Comparison of ENCODE assay signal across 12 cellular contexts in the genomic region with DNA sequence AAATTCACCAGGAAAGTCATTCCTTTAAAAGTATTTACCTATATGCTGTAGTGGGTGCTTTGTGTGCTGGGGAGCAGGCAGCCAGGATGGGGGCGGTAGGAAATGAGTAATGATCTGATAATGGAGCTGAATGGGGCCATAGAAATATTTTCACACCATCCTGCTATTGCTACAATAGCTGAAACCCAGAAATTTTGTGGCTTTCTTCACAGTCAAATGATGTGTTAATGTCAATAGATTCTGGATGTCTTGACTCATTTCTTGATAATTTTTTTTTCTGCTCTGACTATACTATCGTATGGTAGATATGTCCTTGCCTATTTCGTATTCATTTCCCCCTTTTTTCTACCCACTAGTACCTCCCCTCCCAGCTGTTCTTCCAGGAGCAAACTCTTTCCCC. TPM values are rescaled to one million over a fixed set of nuclear protein-coding genes. Genes with fewer than 3 reads are reported as not detected.
DNase-seq lines count a peak whose midpoint lies in the region; ATAC-seq and TF ChIP-seq lines count a peak whose summit lies in the region.
"Had no signal": no experiment of that assay in that cellular context is flagged by ENCODE, and none has a peak within 500 bp of the region (broad histone marks: within the 10 kb centered on the region; RNA-seq: fewer than 3 reads in every experiment).

No MANE protein-coding gene starts in this region.

- H3K27me3 Mint-ChIP-seq in activated naive CD8-positive, alpha-beta T cell treated with anti-CD3 and anti-CD28 coated beads, Interleukin-2, amount 50 U/mL, for 24 hours: no peaks in the 10 kb centered on the region
- no peaks in the 10 kb centered on the region for H3K27me3 Mint-ChIP-seq in activated naive CD8-positive, alpha-beta T cell treated with anti-CD3 and anti-CD28 coated beads for 36 hours
- no peaks in the 10 kb centered on the region for H3K27me3 Mint-ChIP-seq in stimulated activated memory B cell treated with anti-CD40 and anti-IgM and Interleukin-4, amounts not matched to agents 10 μg/mL and 1 μg/mL and 100 μg/mL, for 72 hours
- H3K27me3 Mint-ChIP-seq: activated naive CD8-positive, alpha-beta T cell treated with anti-CD3 and anti-CD28 coated beads, Interleukin-2, amount 10 ng/mL, durations not matched to agents 7 days and 5 days had no signal

- peaks cover 3% of the 10 kb centered on the region for H3K9me3 Mint-ChIP-seq in activated naive CD8-positive, alpha-beta T cell treated with anti-CD3 and anti-CD28 coated beads, Interleukin-2, amount 50 U/mL, for 24 hours
- H3K9me3 Mint-ChIP-seq in activated naive CD8-positive, alpha-beta T cell treated with anti-CD3 and anti-CD28 coated beads for 36 hours: no peaks in the 10 kb centered on the region
- H3K9me3 Mint-ChIP-seq in stimulated activated memory B cell treated with anti-CD40 and anti-IgM and Interleukin-4, amounts not matched to agents 10 μg/mL and 1 μg/mL and 100 μg/mL, for 72 hours: no peaks in the 10 kb centered on the region
- H3K9me3 Mint-ChIP-seq: activated naive CD8-positive, alpha-beta T cell treated with anti-CD3 and anti-CD28 coated beads, Interleukin-2, amount 10 ng/mL, durations not matched to agents 7 days and 5 days had no signal

- H3K4me3 Mint-ChIP-seq in activated naive CD8-positive, alpha-beta T cell treated with anti-CD3 and anti-CD28 coated beads, Interleukin-2, amount 50 U/mL, for 24 hours: no peak overlapping the region
- no peak overlapping the region for H3K4me3 Mint-ChIP-seq in activated naive CD8-positive, alpha-beta T cell treated with anti-CD3 and anti-CD28 coated beads for 36 hours
- no peak overlapping the region for H3K4me3 Mint-ChIP-seq in stimulated activated memory B cell treated with anti-CD40 and anti-IgM and Interleukin-4, amounts not matched to agents 10 μg/mL and 1 μg/mL and 100 μg/mL, for 72 hours
- H3K4me3 Mint-ChIP-seq: activated naive CD8-positive, alpha-beta T cell treated with anti-CD3 and anti-CD28 coated beads, Interleukin-2, amount 10 ng/mL, durations not matched to agents 7 days and 5 days had no signal

- in situ Hi-C loops in transverse colon (cut with MboI; ENCODE audit: low pct_ligation_motif_present in 1 of 4, low pct_unique_long_range_greater_than_20kb in 1 of 4, low sequenced_read_pairs in 3 of 4): loop anchor here in 2 of 4 donors (25.0 kb wide), 1 partner anchor 1344 kb away; no protein-coding TSS in a partner anchor

- no peaks in the 10 kb centered on the region for H3K27me3 ChIP-seq in transverse colon

- no peak for DNase-seq in activated naive CD8-positive, alpha-beta T cell treated with anti-CD3 and anti-CD28 coated beads, Interleukin-2, amount 50 U/mL, for 24 hours
- DNase-seq in activated naive CD8-positive, alpha-beta T cell treated with anti-CD3 and anti-CD28 coated beads for 36 hours: no peak
- DNase-seq in transverse colon (no peak), anterior cingulate cortex (lab: John Stamatoyannopoulos, UW) (no peak), cerebellar nuclear complex (lab: John Stamatoyannopoulos, UW) (no peak)
- DNase-seq: activated naive CD8-positive, alpha-beta T cell treated with anti-CD3 and anti-CD28 coated beads, Interleukin-2, amount 10 ng/mL, durations not matched to agents 7 days and 5 days; left ventricle myocardium superior; retina had no signal

- no peak for TF ChIP-seq POLR2A in transverse colon (IDR thresholded peaks at IDR 0.05)

- no peak for TF ChIP-seq CTCF in transverse colon (IDR thresholded peaks at IDR 0.05)

- ATAC-seq in activated naive CD8-positive, alpha-beta T cell treated with anti-CD3 and anti-CD28 coated beads, Interleukin-2, amount 50 U/mL, for 24 hours: peak; percentile 59
- ATAC-seq in GM21786 (IDR thresholded peaks at IDR 0.05; ENCODE audit: unreplicated experiment) (peak; percentile 74), HG03378 (IDR thresholded peaks at IDR 0.05; ENCODE audit: unreplicated experiment) (peak; percentile 87)
- peak; percentile 34 for ATAC-seq in stimulated activated memory B cell treated with anti-CD40 and anti-IgM and Interleukin-4, amounts not matched to agents 10 μg/mL and 1 μg/mL and 100 μg/mL, for 72 hours
- ATAC-seq: left ventricle myocardium superior had no signal

- H3K36me3 Mint-ChIP-seq in activated naive CD8-positive, alpha-beta T cell treated with anti-CD3 and anti-CD28 coated beads, Interleukin-2, amount 50 U/mL, for 24 hours (ENCODE audit: low read depth): no peaks in the 10 kb centered on the region
- no peaks in the 10 kb centered on the region for H3K36me3 Mint-ChIP-seq in activated naive CD8-positive, alpha-beta T cell treated with anti-CD3 and anti-CD28 coated beads for 36 hours
- no peaks in the 10 kb centered on the region for H3K36me3 Mint-ChIP-seq in stimulated activated memory B cell treated with anti-CD40 and anti-IgM and Interleukin-4, amounts not matched to agents 10 μg/mL and 1 μg/mL and 100 μg/mL, for 72 hours
- H3K36me3 Mint-ChIP-seq: activated naive CD8-positive, alpha-beta T cell treated with anti-CD3 and anti-CD28 coated beads, Interleukin-2, amount 10 ng/mL, durations not matched to agents 7 days and 5 days had no signal

- H3K36me3 ChIP-seq in transverse colon: no peaks in the 10 kb centered on the region

- no peak overlapping the region for H3K4me3 ChIP-seq in transverse colon

- H3K4me1 Mint-ChIP-seq in activated naive CD8-positive, alpha-beta T cell treated with anti-CD3 and anti-CD28 coated beads, Interleukin-2, amount 50 U/mL, for 24 hours: peaks cover 3% of the 10 kb centered on the region
- H3K4me1 Mint-ChIP-seq in activated naive CD8-positive, alpha-beta T cell treated with anti-CD3 and anti-CD28 coated beads for 36 hours: no peaks in the 10 kb centered on the region
- H3K4me1 Mint-ChIP-seq in stimulated activated memory B cell treated with anti-CD40 and anti-IgM and Interleukin-4, amounts not matched to agents 10 μg/mL and 1 μg/mL and 100 μg/mL, for 72 hours: peaks cover 13% of the 10 kb centered on the region
- H3K4me1 Mint-ChIP-seq: activated naive CD8-positive, alpha-beta T cell treated with anti-CD3 and anti-CD28 coated beads, Interleukin-2, amount 10 ng/mL, durations not matched to agents 7 days and 5 days had no signal

- H3K9me3 ChIP-seq in transverse colon: no peaks in the 10 kb centered on the region

- 58 to 71% methylated on average over 3 of the region's 3 CpGs for WGBS in transverse colon (ENCODE audit: low coverage in 1 of 2), 2 donors

- intact Hi-C loops in transverse colon (cut with DNase I; ENCODE audit: low total_unique reads): no loop called here

- H3K4me1 ChIP-seq in transverse colon: no peaks in the 10 kb centered on the region

- no peak overlapping the region for H3K27ac ChIP-seq in transverse colon
- H3K27ac ChIP-seq: KMS-11 had no signal

- TF ChIP-seq EP300 in transverse colon (IDR thresholded peaks at IDR 0.05; ENCODE audit: low read depth): no peak

- no peak overlapping the region for H3K27ac Mint-ChIP-seq in activated naive CD8-positive, alpha-beta T cell treated with anti-CD3 and anti-CD28 coated beads, Interleukin-2, amount 50 U/mL, for 24 hours
- H3K27ac Mint-ChIP-seq in activated naive CD8-positive, alpha-beta T cell treated with anti-CD3 and anti-CD28 coated beads for 36 hours: no peak overlapping the region
- no peak overlapping the region for H3K27ac Mint-ChIP-seq in stimulated activated memory B cell treated with anti-CD40 and anti-IgM and Interleukin-4, amounts not matched to agents 10 μg/mL and 1 μg/mL and 100 μg/mL, for 72 hours
- H3K27ac Mint-ChIP-seq: activated naive CD8-positive, alpha-beta T cell treated with anti-CD3 and anti-CD28 coated beads, Interleukin-2, amount 10 ng/mL, durations not matched to agents 7 days and 5 days had no signal

RNA-seq across cellular contexts. Expression of a gene that starts 59.5 kb away (rescaled TPM):
- total RNA-seq in activated naive CD8-positive, alpha-beta T cell treated with anti-CD3 and anti-CD28 coated beads for 36 hours: under 1 TPM; 0.02 to 0.04 TPM
- total RNA-seq in transverse colon: 1 to 10 TPM in 1 of 4 donors, under 1 TPM in 2, not detected in 1; 0.20 to 1.1 (median 0.27) TPM

Comparison
In these comparisons a context has a peak if more than half of its experiments do, and no peak if none do; other contexts are left out.
1. ATAC-seq: peak in every context shown above with its lines; median percentile 87 in HG03378; 74 in GM21786; 59 in activated naive CD8-positive, alpha-beta T cell treated with anti-CD3 and anti-CD28 coated beads, Interleukin-2, amount 50 U/mL, for 24 hours; 34 in stimulated activated memory B cell treated with anti-CD40 and anti-IgM and Interleukin-4, amounts not matched to agents 10 μg/mL and 1 μg/mL and 100 μg/mL, for 72 hours.